8 cellular contexts compared by ENCODE assay signal in the genomic region with DNA sequence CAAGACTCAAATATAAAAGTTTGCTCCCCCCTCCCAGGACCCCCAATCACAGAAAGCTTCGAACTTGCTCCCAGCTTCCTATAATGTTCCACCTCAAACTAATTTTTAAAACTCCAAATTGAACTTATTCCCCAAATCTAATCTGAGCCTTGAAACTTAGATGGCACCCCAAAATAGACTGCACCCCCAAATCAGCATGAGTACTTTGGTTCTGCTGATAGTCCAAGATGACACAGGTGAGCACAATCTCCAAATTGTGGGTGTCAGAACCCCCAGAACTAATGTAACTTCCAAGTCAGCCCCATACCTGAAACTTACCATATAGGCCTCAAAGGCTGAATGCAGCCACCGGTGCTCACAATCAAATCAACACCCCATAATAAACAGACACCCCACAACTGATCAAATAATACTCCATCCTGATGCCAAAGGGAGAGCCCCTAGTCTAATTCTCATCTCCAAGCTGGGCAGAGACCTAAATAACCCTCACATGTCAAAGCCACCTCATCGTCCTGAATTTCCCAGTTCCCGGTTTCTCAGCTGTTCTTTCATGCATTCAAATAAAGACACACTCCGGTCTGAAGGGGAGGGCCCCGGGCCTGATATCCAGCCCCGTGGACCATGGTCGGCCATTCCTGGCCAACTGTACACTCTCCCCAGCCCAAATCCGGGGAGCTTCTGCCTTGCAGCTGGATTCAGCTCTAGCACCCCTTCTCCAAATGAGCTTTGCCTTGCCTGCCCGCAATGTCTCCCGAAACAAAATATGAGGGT. TPM values are rescaled to one million over a fixed set of nuclear protein-coding genes. Genes with fewer than 3 reads are reported as not detected.
A peak's percentile ranks its signal among the peaks of the same experiment; 100 is the strongest.
DNase-seq lines count a peak whose midpoint lies in the region; ATAC-seq and TF ChIP-seq lines count a peak whose summit lies in the region.

No MANE protein-coding gene starts in this region.

- peaks cover 0 to 18% (median 10%) of the 10 kb centered on the region in 7 donors for H3K27me3 ChIP-seq in heart right ventricle

- BruUV-seq in MCF 10A (replicated peaks; lab: Mats Ljungman, UMichigan): no TSS peak

- no peaks in the 10 kb centered on the region for H3K27me3 Mint-ChIP-seq in MCF 10A (ENCODE audit: insufficient read depth, unreplicated experiment)
- peaks cover 47% of the 10 kb centered on the region for H3K27me3 Mint-ChIP-seq in type B pancreatic cell

- WGBS in heart right ventricle, 2 donors: 52 to 55% methylated on average over 11 of the region's 11 CpGs

- H3K36me3 Mint-ChIP-seq in MCF 10A (ENCODE audit: insufficient read depth, unreplicated experiment) (peaks cover 6% of the 10 kb centered on the region), type B pancreatic cell (no peaks in the 10 kb centered on the region)

- H3K4me3 ChIP-seq in heart right ventricle (peak overlapping the region; percentile 9 to 68 (median 59)), mucosa of descending colon (no peak overlapping the region)

- peak overlapping the region; percentile 87 to 100 (median 96) for H3K27ac ChIP-seq in heart right ventricle

- TF ChIP-seq CTCF in heart right ventricle (IDR thresholded peaks at IDR 0.05): no peak
- no peak for TF ChIP-seq CTCF in MCF 10A (IDR thresholded peaks at IDR 0.05; ENCODE audit: unreplicated experiment)
- no peak for TF ChIP-seq CTCF in mucosa of descending colon (IDR thresholded peaks at IDR 0.05)
- no peak for TF ChIP-seq CTCF in type B pancreatic cell (conservative IDR thresholded peaks at IDR 0.05)

- peak overlapping the region; percentile 92 for H3K27ac Mint-ChIP-seq in MCF 10A (ENCODE audit: low read depth, unreplicated experiment)
- H3K27ac Mint-ChIP-seq in type B pancreatic cell: no peak overlapping the region

- intact Hi-C loops in heart right ventricle (cut with DNase I): loop anchor here in 7 of 10 donors (5.0 to 10.0 kb wide), 3 partner anchors 109 to 369 kb away; partner anchors contain the start of genes C17orf100 (in 1 of the 7), MED31 (in 1 of the 7) and XAF1 (in 1 of the 7)
- intact Hi-C loops in Right ventricle myocardium superior (cut with DNase I): loop anchor here (5.0 kb wide), 1 partner anchor 109 kb away; no protein-coding TSS in a partner anchor
- intact Hi-C loops in MCF 10A (cut with micrococcal nuclease): loop anchor here (5.0 kb wide), 1 partner anchor 354 kb away; no protein-coding TSS in a partner anchor
- intact Hi-C loops in mucosa of descending colon (cut with DNase I, micrococcal nuclease): no loop called here

- POLR2A ChIA-PET in MCF 10A (lab: Yijun Ruan, JAX): interaction anchor here (1.0 to 2.0 kb wide), 3 partner anchors 9 to 16 kb away, joined by 3 to 15 read pairs (median 10); partner anchors contain the start of genes RNASEK and SLC16A13

- H3K36me3 ChIP-seq in heart right ventricle (peaks cover 0 to 38% (median 0%) of the 10 kb centered on the region in 9 donors), mucosa of descending colon (ENCODE audit: low read depth) (no peaks in the 10 kb centered on the region)

- no peaks in the 10 kb centered on the region for H3K9me3 Mint-ChIP-seq in MCF 10A (ENCODE audit: unreplicated experiment)
- H3K9me3 Mint-ChIP-seq in type B pancreatic cell: no peaks in the 10 kb centered on the region

- DNase-seq in heart right ventricle (no peak), Right ventricle myocardium superior (no peak), MCF 10A (ENCODE audit: unreplicated experiment) (no peak), mucosa of descending colon (peak in 2 of 3 donors; percentile 9 to 31), type B pancreatic cell (ENCODE audit: extremely low spot score, unreplicated experiment) (no peak), NCI-H1105 treated with DMSO at 0.1 percent for 48 hours (lab: John Stamatoyannopoulos, UW) (no peak), NCI-H2107 treated with DMSO at 0.1 percent for 48 hours (lab: John Stamatoyannopoulos, UW; ENCODE audit: unreplicated experiment) (no peak)
- no peak for DNase-seq in stimulated activated CD4-positive, alpha-beta T cell treated with anti-CD3 and anti-CD28 coated beads, Interleukin-1b, Interleukin-23, amount 100 ng/mL, for 48 hours

- H3K4me3 Mint-ChIP-seq in MCF 10A (ENCODE audit: unreplicated experiment): peak overlapping the region; percentile 16
- H3K4me3 Mint-ChIP-seq in type B pancreatic cell: peak overlapping the region; percentile 11

- CTCF ChIA-PET in MCF 10A (lab: Yijun Ruan, JAX): interaction anchor here (0.6 to 5.3 kb wide), 38 partner anchors 15 to 1422 kb away, joined by 3 to 48 read pairs (median 4); partner anchors contain the start of genes KIAA0753, SLC16A13 and TXNDC17

- ATAC-seq in heart right ventricle (no peak), Right ventricle myocardium superior (ENCODE audit: poor library complexity) (no peak), mucosa of descending colon (no peak)

- peaks cover 23% of the 10 kb centered on the region for H3K4me1 Mint-ChIP-seq in MCF 10A (ENCODE audit: insufficient read depth, unreplicated experiment)
- peaks cover 3% of the 10 kb centered on the region for H3K4me1 Mint-ChIP-seq in type B pancreatic cell (ENCODE audit: unreplicated experiment)

- no peaks in the 10 kb centered on the region for H3K9me3 ChIP-seq in heart right ventricle
- no peaks in the 10 kb centered on the region for H3K9me3 ChIP-seq in mucosa of descending colon

- H3K4me1 ChIP-seq in heart right ventricle (peaks cover 20 to 81% (median 61%) of the 10 kb centered on the region in 9 donors), mucosa of descending colon (ENCODE audit: low read depth) (peaks cover 9% of the 10 kb centered on the region)

RNA-seq across cellular contexts. Expression of gene BCL6B, which starts 1.8 kb away (rescaled TPM):
- 10 to 100 TPM in 8 of 10 donors, 1 to 10 TPM in 2; 9.6 to 35.4 (median 18.3) TPM for total RNA-seq in heart right ventricle
- 1 to 10 TPM; 9.5 to 9.7 TPM for polyA plus RNA-seq in heart right ventricle
- total RNA-seq in Right ventricle myocardium superior: 12.6 TPM
- total RNA-seq in MCF 10A (2022): not detected in 2 replicates
- 1 to 10 TPM; 2.5 to 9.2 (median 2.8) TPM for total RNA-seq in mucosa of descending colon
- not detected in 2 replicates for total RNA-seq in type B pancreatic cell (ENCODE audit: low replicate concordance)

RNA-seq across cellular contexts. Expression of gene RNASEK, which starts 8.7 kb away (rescaled TPM):
- 100 to 1,000 TPM; 144 to 241 (median 160) TPM for total RNA-seq in heart right ventricle
- 100 to 1,000 TPM; 220 to 429 TPM for polyA plus RNA-seq in heart right ventricle
- total RNA-seq in Right ventricle myocardium superior: 159 TPM
- total RNA-seq in MCF 10A (2022): 155 and 209 TPM in 2 replicates
- 100 to 1,000 TPM; 169 to 201 (median 185) TPM for total RNA-seq in mucosa of descending colon
- 176 and 208 TPM in 2 replicates for total RNA-seq in type B pancreatic cell (ENCODE audit: low replicate concordance)

RNA-seq across cellular contexts. Expression of gene SLC16A13, which starts 14.7 kb away (rescaled TPM):
- 1 to 10 TPM in 9 of 10 donors, under 1 TPM in 1; 0.70 to 2.1 (median 1.5) TPM for total RNA-seq in heart right ventricle
- 1 to 10 TPM; 1.1 to 2.0 TPM for polyA plus RNA-seq in heart right ventricle
- 1.6 TPM for total RNA-seq in Right ventricle myocardium superior
- 7.5 and 11.1 TPM in 2 replicates for total RNA-seq in MCF 10A (2022)
- total RNA-seq in mucosa of descending colon: 1 to 10 TPM; 3.8 to 7.3 (median 6.6) TPM
- 13.5 and 15.5 TPM in 2 replicates for total RNA-seq in type B pancreatic cell (ENCODE audit: low replicate concordance)

RNA-seq across cellular contexts. Expression of gene SLC16A11, which starts 22.8 kb away (rescaled TPM):
- total RNA-seq in heart right ventricle (1 to 10 TPM in 1 of 10 donors, under 1 TPM in 9; 0.19 to 1.1 (median 0.48) TPM), Right ventricle myocardium superior (0.56 TPM), MCF 10A (2022) (not detected in 2 replicates), mucosa of descending colon (1 to 10 TPM in 2 of 3 donors, under 1 TPM in 1; 0.55 to 1.7 (median 1.3) TPM), type B pancreatic cell (ENCODE audit: low replicate concordance) (3.9 and 10.5 TPM in 2 replicates)
- polyA plus RNA-seq in heart right ventricle: 1 to 10 TPM in 1 of 2 donors, under 1 TPM in 1; 0.78 to 2.1 TPM

RNA-seq across cellular contexts. Expression of gene ALOX12, which starts 25.2 kb away (rescaled TPM):
- total RNA-seq in heart right ventricle: under 1 TPM in 1 of 10 donors, not detected in 9; 0.11 TPM
- under 1 TPM in 1 of 2 donors, not detected in 1; 0.04 TPM for polyA plus RNA-seq in heart right ventricle
- total RNA-seq in Right ventricle myocardium superior: not detected
- total RNA-seq in MCF 10A (2022): not detected in 2 replicates
- total RNA-seq in mucosa of descending colon: under 1 TPM in 2 of 3 donors, not detected in 1; 0.25 to 0.26 TPM
- 0.34 and 2.1 TPM in 2 replicates for total RNA-seq in type B pancreatic cell (ENCODE audit: low replicate concordance)

Comparison
In these comparisons a context has a peak if more than half of its experiments do, and no peak if none do; other contexts are left out.
1. DNase-seq: peak in mucosa of descending colon (2 of 3); none in heart right ventricle (0 of 2), Right ventricle myocardium superior (single experiment), MCF 10A (single experiment), type B pancreatic cell (single experiment), NCI-H1105 treated with DMSO at 0.1 percent for 48 hours (single experiment), stimulated activated CD4-positive, alpha-beta T cell treated with anti-CD3 and anti-CD28 coated beads, Interleukin-1b, Interleukin-23, amount 100 ng/mL, for 48 hours (single experiment) and NCI-H2107 treated with DMSO at 0.1 percent for 48 hours (single experiment).
2. intact Hi-C loops: an anchor here in heart right ventricle (5.0 to 10.0 kb wide), Right ventricle myocardium superior (5.0 kb wide) and MCF 10A (5.0 kb wide); none called in mucosa of descending colon.